15 cellular contexts compared by ENCODE assay signal in genomic region chr10:89536013-89536354, GRCh38. TPM values are rescaled to one million over a fixed set of nuclear protein-coding genes. Genes with fewer than 3 reads are reported as not detected.
DNase-seq lines count a peak whose midpoint lies in the region; ATAC-seq, FAIRE-seq and TF ChIP-seq lines count a peak whose summit lies in the region.
"Had no signal": no experiment of that assay in that cellular context is flagged by ENCODE, and none has a peak within 500 bp of the region (broad histone marks: within the 10 kb centered on the region; RNA-seq: fewer than 3 reads in every experiment).

No MANE protein-coding gene starts in this region.

- H3K27me3 ChIP-seq in H9 (ENCODE audit: insufficient read depth, low read length) (peaks cover 3% of the 10 kb centered on the region), bronchial epithelial cell (ENCODE audit: control insufficient read depth, insufficient read depth, low read length) (peaks cover 12% of the 10 kb centered on the region)

- peaks cover 2% of the 10 kb centered on the region; the same call in 1 of the 2 replicates for H3K4me1 ChIP-seq in H9 (ENCODE audit: insufficient read depth, low read length)

- H3K23ac ChIP-seq in H9 (ENCODE audit: insufficient read length, low read depth, low read length): no peak overlapping the region

- no peak overlapping the region for H3K4ac ChIP-seq in H9 (ENCODE audit: low read depth, low read length)

- no peak for ATAC-seq in GM18502 (IDR thresholded peaks at IDR 0.05; ENCODE audit: poor library complexity, unreplicated experiment)

- H3K36me3 ChIP-seq in bronchial epithelial cell (ENCODE audit: control insufficient read depth, insufficient read depth, low read length): no peaks in the 10 kb centered on the region

- no peak overlapping the region for H3T11ph ChIP-seq in H9 (ENCODE audit: low read length)

- TF ChIP-seq CTCF in H9 (conservative IDR thresholded peaks at IDR 0.05): no peak
- no peak for TF ChIP-seq CTCF in bronchial epithelial cell (IDR thresholded peaks at IDR 0.05; ENCODE audit: insufficient read depth, low read length, severe bottlenecking)
- no peak for TF ChIP-seq CTCF in retinal pigment epithelial cell (conservative IDR thresholded peaks at IDR 0.05; ENCODE audit: low read depth, low read length)

- no peak overlapping the region for H2BK20ac ChIP-seq in H9 (ENCODE audit: low read depth, low read length, poor library complexity, severe bottlenecking)

- peaks cover 31% of the 10 kb centered on the region for H3K27me3 Mint-ChIP-seq in H9 (ENCODE audit: low read depth)

- DNase-seq in H9 (no peak), bronchial epithelial cell (ENCODE audit: low read depth) (no peak), retinal pigment epithelial cell (ENCODE audit: low read depth) (no peak), GM19239 (ENCODE audit: insufficient read length, low spot score) (no peak), HUDEP-2 (lab: John Stamatoyannopoulos, UW; ENCODE audit: unreplicated experiment in 76 of 76) (no peak), DMS114 treated with DMSO at 0.1 percent for 48 hours (lab: John Stamatoyannopoulos, UW; ENCODE audit: unreplicated experiment) (no peak)
- DNase-seq: effector CD4-positive, alpha-beta T cell; NCI-H1092; NCI-H774; stimulated activated CD4-positive, alpha-beta T cell treated with anti-CD3 and anti-CD28 coated beads, Interleukin-1b, Interleukin-23, amount 100 ng/mL, for 48 hours; T-helper 9 cell had no signal

- peak overlapping the region; percentile 34 for H3K4me2 ChIP-seq in H9 (ENCODE audit: insufficient read depth, insufficient read length, low read length)

- no peak overlapping the region for H2AK5ac ChIP-seq in H9 (ENCODE audit: insufficient read length, low read length)

- H3K23me2 ChIP-seq in H9 (ENCODE audit: insufficient read length, low read depth, low read length, poor library complexity, severe bottlenecking): peaks cover 13% of the 10 kb centered on the region

- no peak overlapping the region for H2BK5ac ChIP-seq in H9 (ENCODE audit: insufficient read length, low read length)

- H3K18ac ChIP-seq in H9 (ENCODE audit: insufficient read length, low read depth, low read length): no peak overlapping the region

- H3K9me3 Mint-ChIP-seq in H9: no peaks in the 10 kb centered on the region

- peaks cover 41 to 46% of the 10 kb centered on the region in 2 experiments for H3K4me1 Mint-ChIP-seq in H9

- H3K79me2 ChIP-seq in H9 (ENCODE audit: insufficient read depth, low read length): no peaks in the 10 kb centered on the region

- no peak overlapping the region; a peak in 2 of 7 replicates for H3K27ac Mint-ChIP-seq in H9

- no peaks in the 10 kb centered on the region for H4K20me1 ChIP-seq in H9 (ENCODE audit: control insufficient read depth, insufficient read depth, insufficient read length)

- H3K9me3 ChIP-seq in H9 (ENCODE audit: control insufficient read depth, low read depth, low read length): no peaks in the 10 kb centered on the region

- no peak overlapping the region for H3K56ac ChIP-seq in H9 (ENCODE audit: insufficient read length, low read depth, low read length)

- FAIRE-seq in bronchial epithelial cell (lab: Jason Lieb, UNC) (no peak), GM19239 (lab: Jason Lieb, UNC) (no peak)
- FAIRE-seq: GM18507 had no signal

- no peak overlapping the region for H3K27ac ChIP-seq in H9 (ENCODE audit: insufficient read length, low read depth, low read length)

- H3K4me3 ChIP-seq in bronchial epithelial cell (ENCODE audit: low read depth, low read length): peak overlapping the region; percentile 19
- peak overlapping the region; percentile 33 for H3K4me3 ChIP-seq in iPS-11a (ENCODE audit: low read depth, low read length)
- peak overlapping the region; percentile 54 for H3K4me3 ChIP-seq in retinal pigment epithelial cell (ENCODE audit: low read length)

- no CpG with 5 or more reads among the region's 16 CpGs for WGBS in H9 (ENCODE audit: extremely low coverage, insufficient read length, low lambda C conversion rate)

- H3K79me1 ChIP-seq in H9 (ENCODE audit: insufficient read depth, low read depth, low read length, poor library complexity, severe bottlenecking): no peaks in the 10 kb centered on the region

- H2BK15ac ChIP-seq in H9 (ENCODE audit: low read depth, low read length): no peak overlapping the region

- no peak overlapping the region for H3K9ac ChIP-seq in H9 (ENCODE audit: extremely low read depth, insufficient read length, low read length)

- no peak overlapping the region for H4K5ac ChIP-seq in H9 (ENCODE audit: insufficient read length, low read depth, low read length)

- H3K4me3 Mint-ChIP-seq in H9: peak overlapping the region; percentile 65 to 79

- H2AFZ ChIP-seq in H9 (ENCODE audit: low read length): no peak overlapping the region

- no peak overlapping the region for H4K8ac ChIP-seq in H9 (replicated peaks; ENCODE audit: insufficient read length, low read depth, low read length)

- no peak overlapping the region for H2BK12ac ChIP-seq in H9 (ENCODE audit: insufficient read length, low read depth, low read length)

- H2BK120ac ChIP-seq in H9 (ENCODE audit: low read depth, low read length, poor library complexity, severe bottlenecking): no peak overlapping the region

- H3K36me3 Mint-ChIP-seq in H9 (ENCODE audit: insufficient read depth in 1 of 3, low read depth in 3 of 3): no peaks in the 10 kb centered on the region

- no peak overlapping the region; the same call in 1 of the 2 replicates for H3K14ac ChIP-seq in H9 (ENCODE audit: insufficient read depth, low read length)

- H4K91ac ChIP-seq in H9 (ENCODE audit: insufficient read length, low read depth, low read length): no peak overlapping the region

RNA-seq across cellular contexts. Expression of gene SLC16A12, which starts 0.6 kb away (rescaled TPM):
- total RNA-seq in H9 (2021) (0.77 and 0.88 TPM in 2 replicates), bronchial epithelial cell (not detected in 2 replicates)
- total RNA-seq: lung microvascular endothelial cell had no signal
